In the genomic region with DNA sequence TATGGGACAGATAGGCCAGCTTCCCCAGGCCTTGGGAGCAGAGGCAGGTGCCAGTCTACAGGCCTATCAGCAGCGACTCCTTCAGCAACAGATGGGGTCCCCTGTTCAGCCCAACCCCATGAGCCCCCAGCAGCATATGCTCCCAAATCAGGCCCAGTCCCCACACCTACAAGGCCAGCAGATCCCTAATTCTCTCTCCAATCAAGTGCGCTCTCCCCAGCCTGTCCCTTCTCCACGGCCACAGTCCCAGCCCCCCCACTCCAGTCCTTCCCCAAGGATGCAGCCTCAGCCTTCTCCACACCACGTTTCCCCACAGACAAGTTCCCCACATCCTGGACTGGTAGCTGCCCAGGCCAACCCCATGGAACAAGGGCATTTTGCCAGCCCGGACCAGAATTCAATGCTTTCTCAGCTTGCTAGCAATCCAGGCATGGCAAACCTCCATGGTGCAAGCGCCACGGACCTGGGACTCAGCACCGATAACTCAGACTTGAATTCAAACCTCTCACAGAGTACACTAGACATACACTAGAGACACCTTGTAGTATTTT, we compare ENCODE assay signal across 17 cellular contexts. TPM values are rescaled to one million over a fixed set of nuclear protein-coding genes. Genes with fewer than 3 reads are reported as not detected.
DNase-seq lines count a peak whose midpoint lies in the region; ATAC-seq, FAIRE-seq and TF ChIP-seq lines count a peak whose summit lies in the region.
"Had no signal": no experiment of that assay in that cellular context is flagged by ENCODE, and none has a peak within 500 bp of the region (broad histone marks: within the 10 kb centered on the region; RNA-seq: fewer than 3 reads in every experiment).

No MANE protein-coding gene starts in this region.

- peaks cover 16% of the 10 kb centered on the region for H3K27me3 Mint-ChIP-seq in HFFc6 (ENCODE audit: insufficient read depth)

- peaks cover 36 to 68% (median 45%) of the 10 kb centered on the region in 4 experiments for H3K36me3 ChIP-seq in H1 (ENCODE audit: control insufficient read depth in 2 of 4, insufficient read depth in 4 of 4, low read length in 3 of 4)

- no peak overlapping the region for H2BK15ac ChIP-seq in H1 (ENCODE audit: low read length)

- peaks cover 5 to 9% of the 10 kb centered on the region in 2 experiments for H4K20me1 ChIP-seq in H1 (replicated peaks in 1 of 2; ENCODE audit: control insufficient read depth in 1 of 2, insufficient read depth in 2 of 2, low read length in 2 of 2)

- H3K79me1 ChIP-seq in H1 (ENCODE audit: low read depth, low read length), result no peaks in the 10 kb centered on the region; the same call in 1 of the 2 replicates

- 92% methylated on average over 8 of the region's 8 CpGs; no CpG with 5 or more reads in 1 of the 2 experiments for WGBS in H1 (ENCODE audit: extremely low coverage in 1 of 2, insufficient coverage in 1 of 2, insufficient read length in 1 of 2, insufficient replicate concordance in 2 of 2, low coverage in 1 of 2, low lambda C conversion rate in 2 of 2, missing lambda C conversion rate in 1 of 2), 2 experiments

- 0 out of 2 replicates have a peak, but pooled peaks cover 5% of the 10 kb centered on the region for H3K9me3 Mint-ChIP-seq in HFFc6
- H3K9me3 Mint-ChIP-seq: neural progenitor cell had no signal

- H3K56ac ChIP-seq in H1 (replicated peaks; ENCODE audit: insufficient read length, low read depth, low read length), result no peak overlapping the region

- ATAC-seq in GM18868 (IDR thresholded peaks at IDR 0.05; ENCODE audit: unreplicated experiment) (no peak), HG03571 (IDR thresholded peaks at IDR 0.05; ENCODE audit: unreplicated experiment) (no peak), HG03175 (IDR thresholded peaks at IDR 0.05; ENCODE audit: unreplicated experiment) (no peak), HG03469 (IDR thresholded peaks at IDR 0.05; ENCODE audit: unreplicated experiment) (no peak)

- H3K18ac ChIP-seq in H1 (ENCODE audit: extremely low read depth, low read length), result no peak overlapping the region

- DNase-seq in Ammon's horn (ENCODE audit: low spot score) (peak; percentile 72), HFFc6 (no peak), H1 (ENCODE audit: low read depth in 1 of 2, low spot score in 2 of 2) (peak in 1 of 2 experiments; percentile 35), nucleus accumbens (lab: John Stamatoyannopoulos, UW) (peak in 43 of 56 donors; percentile 3 to 84 (median 37))
- DNase-seq: activated CD4-positive, alpha-beta T cell treated with anti-CD3 and anti-CD28 coated beads, Interleukin-2, amount 50 U/mL, for 4 hours; activated naive CD4-positive, alpha-beta T cell treated with Interleukin-2 at 50 U/mL for 16 hours; foreskin fibroblast; kidney glomerular epithelial cell; NCI-H2171 treated with DMSO at 0.1 percent for 48 hours; OCI-M1; SW 1271 had no signal

- H3K27ac Mint-ChIP-seq in HFFc6, result peak overlapping the region; percentile 40; the same call in 1 of the 2 replicates
- H3K27ac Mint-ChIP-seq: neural progenitor cell had no signal

- TF ChIP-seq RAD21 in H1 (IDR thresholded peaks at IDR 0.05 in 1 of 2, conservative IDR thresholded peaks at IDR 0.05 in 1 of 2; ENCODE audit: low read depth in 2 of 2, low read length in 2 of 2), result no peak

- H2BK120ac ChIP-seq in H1 (replicated peaks; ENCODE audit: low read depth, low read length), result no peak overlapping the region

- no peak overlapping the region for H3K14ac ChIP-seq in H1 (ENCODE audit: insufficient read length)

- H3K36me3 Mint-ChIP-seq in HFFc6 (ENCODE audit: low read depth), result peaks cover 47% of the 10 kb centered on the region

- no peak overlapping the region for H2AFZ ChIP-seq in H1 (ENCODE audit: low read length)
- H2AFZ ChIP-seq: neural progenitor cell had no signal

- no peak overlapping the region for H3K23ac ChIP-seq in H1 (ENCODE audit: insufficient read length)

- no peak overlapping the region for H3K4ac ChIP-seq in H1 (replicated peaks; ENCODE audit: insufficient read length, low read depth, low read length)

- no peak for FAIRE-seq in H1 (lab: Jason Lieb, UNC)

- H4K5ac ChIP-seq in H1 (ENCODE audit: insufficient read length, low read depth, low read length), result no peak overlapping the region

- peaks cover 35% of the 10 kb centered on the region for H3K4me1 Mint-ChIP-seq in HFFc6 (ENCODE audit: low read depth)
- H3K4me1 Mint-ChIP-seq: neural progenitor cell had no signal

- no peak overlapping the region for H3K4me3 ChIP-seq in H1 (ENCODE audit: extremely low read depth in 1 of 4, insufficient read depth in 2 of 4, low read depth in 3 of 4, low read length in 4 of 4)
- H3K4me3 ChIP-seq: neural progenitor cell had no signal

- H2BK20ac ChIP-seq in H1 (ENCODE audit: low read length), result no peak overlapping the region

- no peak overlapping the region; the same call in 1 of the 2 replicates for H4K8ac ChIP-seq in H1 (ENCODE audit: extremely low read depth, insufficient read depth, low read length)

- TF ChIP-seq CTCF in HFFc6 (IDR thresholded peaks at IDR 0.05) (no peak), H1 (IDR thresholded peaks at IDR 0.05; ENCODE audit: control extremely low read depth in 1 of 3, insufficient read depth in 1 of 3, low read depth in 1 of 3, low read length in 3 of 3) (no peak)

- CTCF ChIA-PET in H1 (lab: Charles Lee; ENCODE audit: partially characterized antibody), result no interaction called here

- H4K91ac ChIP-seq in H1 (replicated peaks; ENCODE audit: insufficient read length, low read length), result no peak overlapping the region

- peaks cover 0 to 5% (median under 1%) of the 10 kb centered on the region in 4 experiments; a peak in 1 of 7 replicates for H3K4me1 ChIP-seq in H1 (replicated peaks in 1 of 4; ENCODE audit: control insufficient read depth in 3 of 4, insufficient read depth in 4 of 4, low read length in 3 of 4)
- H3K4me1 ChIP-seq: neural progenitor cell had no signal

- H3K9me3 ChIP-seq in H1 (ENCODE audit: insufficient read depth in 2 of 2, low read depth in 1 of 2, low read length in 1 of 2), result no peaks in the 10 kb centered on the region

- H2BK12ac ChIP-seq in H1 (ENCODE audit: low read depth, low read length), result no peak overlapping the region

- TF ChIP-seq EP300 in H1 (IDR thresholded peaks at IDR 0.05; ENCODE audit: borderline replicate concordance in 1 of 2, low read depth in 2 of 2, low read length in 2 of 2), result no peak

- H3K4me2 ChIP-seq in H1 (ENCODE audit: insufficient read depth in 1 of 2, low read depth in 2 of 2, low read length in 2 of 2), result no peak overlapping the region
- H3K4me2 ChIP-seq: neural progenitor cell had no signal

- H3K27ac ChIP-seq in H1 (ENCODE audit: low read depth, low read length), result no peak overlapping the region
- H3K27ac ChIP-seq: C4-2B, neural progenitor cell had no signal

- H2BK5ac ChIP-seq in H1 (ENCODE audit: low read depth, low read length), result no peak overlapping the region

- TF ChIP-seq POLR2A in H1 (IDR thresholded peaks at IDR 0.05; ENCODE audit: control extremely low read depth in 1 of 2, low read depth in 2 of 2, low read length in 2 of 2), result no peak

- no peaks in the 10 kb centered on the region for H3K79me2 ChIP-seq in H1 (ENCODE audit: control insufficient read depth in 1 of 2, insufficient read depth in 2 of 2, low read length in 2 of 2)

- POLR2A ChIA-PET in H1 (lab: Charles Lee; ENCODE audit: partially characterized antibody), result no interaction called here

- H3K4me3 Mint-ChIP-seq in HFFc6, result no peak overlapping the region

- no peak overlapping the region for H3K9ac ChIP-seq in H1 (replicated peaks in 1 of 4; ENCODE audit: extremely low read depth in 1 of 4, low read depth in 3 of 4, low read length in 3 of 4)
- H3K9ac ChIP-seq: neural progenitor cell had no signal

- H2AK5ac ChIP-seq in H1 (ENCODE audit: low read depth, low read length), result no peak overlapping the region

- no peaks in the 10 kb centered on the region for H3K27me3 ChIP-seq in H1 (replicated peaks in 1 of 4; ENCODE audit: control insufficient read depth in 3 of 4, extremely low read depth in 1 of 4, insufficient read depth in 3 of 4, low read length in 3 of 4)
- H3K27me3 ChIP-seq: neural progenitor cell had no signal

- no peaks in the 10 kb centered on the region for H3K23me2 ChIP-seq in H1 (ENCODE audit: low read depth, low read length)

TF ChIP-seq in H1, 55 proteins besides CTCF, POLR2A, EP300 and RAD21:
- TF ChIP-seq CBX8 (IDR thresholded peaks at IDR 0.05; ENCODE audit: borderline replicate concordance, low read depth, low read length), result no peak
- peak; percentile 37; the same call in 1 of the 2 replicates for TF ChIP-seq POLR2AphosphoS5 (IDR thresholded peaks at IDR 0.05; ENCODE audit: low read depth, low read length)

RNA-seq across cellular contexts. Expression of a gene that starts 26.6 kb away (rescaled TPM):
- 10 to 100 TPM; 21.1 to 27.4 (median 25.2) TPM for total RNA-seq in HFFc6 (2021; fragmentation: NEBNext Ultra II Directional; extraction: Animal tissue kit (Norgen Biotek cat#: 25700))
- total RNA-seq in H1 (2021; fragmentation: NEBNext Ultra II Directional; extraction: Animal tissue kit (Norgen Biotek cat#: 25700)), result 23.9 and 24.4 TPM in 2 replicates
- polyA plus RNA-seq in H1 (2011; rRNA removed), result 24.9 and 30.1 TPM in 2 replicates
- polyA plus RNA-seq in H1 (2011; cell fraction: cytosol; rRNA removed), result 29.0 TPM
- 47.9 TPM for polyA plus RNA-seq in H1 (2011; cell fraction: nucleus; rRNA removed)
- polyA plus RNA-seq in H1 (2012, experiment 1 of 2), result 16.7 to 28.2 TPM (median 25.1 TPM) in 4 replicates
- 20.3 TPM for polyA plus RNA-seq in H1 (2012, experiment 2 of 2)
- 15.2 TPM for polyA plus RNA-seq in H1 (2013, experiment 1 of 2)
- polyA plus RNA-seq in H1 (2013, experiment 2 of 2), result 14.0 TPM
- polyA minus RNA-seq in H1 (2011; rRNA and poly(A)+ RNA removed), result 34.6 and 35.3 TPM in 2 replicates
- 11.9 TPM for polyA minus RNA-seq in H1 (2011; cell fraction: cytosol; rRNA and poly(A)+ RNA removed)
- polyA minus RNA-seq in H1 (2011; cell fraction: nucleus; rRNA and poly(A)+ RNA removed), result 18.2 TPM
